In genomic region chr6:116664169-116664568, GRCh38 we compare ENCODE assay signal across 1 cellular context.
TF ChIP-seq lines count a peak whose summit lies in the region.

No MANE protein-coding gene starts in this region.

TF ChIP-seq in HepG2, 621 proteins besides CTCF, POLR2A, EP300 and RAD21:
- TF ChIP-seq ZNF362 (CRISPR knock-in tag; IDR thresholded peaks at IDR 0.05; ENCODE audit: borderline replicate concordance) (peak; percentile 70; the same call in 1 of the 2 replicates), ZNF460 (CRISPR knock-in tag; IDR thresholded peaks at IDR 0.05; ENCODE audit: borderline replicate concordance) (peak; percentile 90), ZNF770 (CRISPR knock-in tag; IDR thresholded peaks at IDR 0.05) (peak; percentile 55; the same call in 1 of the 2 replicates)
